Comparison of ENCODE assay signal across 8 cellular contexts in genomic region chr10:125822878-125823662, GRCh38. TPM values are rescaled to one million over a fixed set of nuclear protein-coding genes. Genes with fewer than 3 reads are reported as not detected.
DNase-seq lines count a peak whose midpoint lies in the region; ATAC-seq and TF ChIP-seq lines count a peak whose summit lies in the region.

TSS of gene BCCIP (plus strand) at chr10:125823546. CDS start at chr10:125823558, 12 bp downstream.
TSS of gene UROS (minus strand) at chr10:125823258. CDS start at chr10:125816499, 6,759 bp downstream.

- BruUV-seq in IMR-90 (replicated peaks; lab: Mats Ljungman, UMichigan): no TSS peak
- BruUV-seq in OCI-LY7 (replicated peaks; lab: Mats Ljungman, UMichigan): no TSS peak

- H3K23ac ChIP-seq in IMR-90 (ENCODE audit: low read depth, low read length): peak within 1 kb of the TSS; percentile 100

- peak within 1 kb of the TSS; percentile 99 for H2BK5ac ChIP-seq in IMR-90 (ENCODE audit: low read depth, low read length, poor library complexity, severe bottlenecking)

- H2AK5ac ChIP-seq in IMR-90 (ENCODE audit: low read depth, low read length): peak within 1 kb of the TSS; percentile 68; the same call in 1 of the 2 replicates

- peak within 1 kb of the TSS; percentile 86 for H3K9ac ChIP-seq in IMR-90 (ENCODE audit: low read depth, low read length)

- H4K8ac ChIP-seq in IMR-90 (ENCODE audit: low read depth in 2 of 2, low read length in 2 of 2): peak within 1 kb of the TSS; percentile 75 to 100

- peaks cover 6% of the 10 kb centered on the region for H3K36me3 ChIP-seq in IMR-90 (ENCODE audit: control insufficient read depth, insufficient read depth, low read length)
- peaks cover 34% of the 10 kb centered on the region for H3K36me3 ChIP-seq in OCI-LY7 (ENCODE audit: insufficient read depth, low read length)
- H3K36me3 ChIP-seq in mucosa of descending colon (ENCODE audit: low read depth): no peaks in the 10 kb centered on the region

- ATAC-seq in GM21529 (IDR thresholded peaks at IDR 0.05; ENCODE audit: unreplicated experiment): peak; percentile 77
- ATAC-seq in IMR-90 (ENCODE audit: low read depth): peak; percentile 96
- peak; percentile 96 for ATAC-seq in mucosa of descending colon

- H2AFZ ChIP-seq in IMR-90 (replicated peaks; ENCODE audit: low read length, poor library complexity) (peak within 1 kb of the TSS; percentile 99), OCI-LY7 (ENCODE audit: low read length) (peak within 1 kb of the TSS; percentile 59)

- H3K56ac ChIP-seq in IMR-90 (ENCODE audit: extremely low read depth, insufficient read depth, low read length): peak within 1 kb of the TSS; percentile 99

- DNase-seq in DMS 273 (lab: John Stamatoyannopoulos, UW; ENCODE audit: unreplicated experiment) (peak; percentile 94), IMR-90 (peak; percentile 87), OCI-LY7 (ENCODE audit: low spot score) (peak; percentile 96), activated T-cell treated with anti-CD3 and anti-CD28 coated beads for 1 hour (ENCODE audit: low read depth) (peak; percentile 93), epithelial cell of prostate (ENCODE audit: low read depth, low spot score) (peak; percentile 37), mucosa of descending colon (peak; percentile 91 to 94 (median 93))
- peak; percentile 83 to 86 for DNase-seq in stimulated activated CD8-positive, alpha-beta memory T cell treated with anti-CD3 and anti-CD28 coated beads, Interleukin-4, amount 100 ng/mL, for 1 hour (ENCODE audit: low read depth in 2 of 2, low spot score in 1 of 2)

- WGBS in IMR-90 (ENCODE audit: extremely low coverage in 2 of 2, insufficient read length in 1 of 2), 2 experiments: 1% methylated on average over 16 of the region's 74 CpGs; no CpG with 5 or more reads in 1 of the 2 experiments

- H3K27me3 ChIP-seq in IMR-90 (ENCODE audit: control insufficient read depth, insufficient read depth, low read length): no peaks in the 10 kb centered on the region

- in situ Hi-C loops in IMR-90 (cut with MboI; ENCODE audit: low sequenced_read_pairs): no loop called here

- no peaks in the 10 kb centered on the region for H3K9me1 ChIP-seq in IMR-90 (ENCODE audit: insufficient read depth, low read length)

- peaks cover 21 to 43% of the 10 kb centered on the region in 2 experiments for H3K79me1 ChIP-seq in IMR-90 (ENCODE audit: low read depth in 1 of 2, low read length in 2 of 2)

- H3K4me2 ChIP-seq in IMR-90 (ENCODE audit: low read depth, low read length): peak within 1 kb of the TSS; percentile 81
- H3K4me2 ChIP-seq in OCI-LY7 (ENCODE audit: low read length): peak within 1 kb of the TSS; percentile 87

- H4K20me1 ChIP-seq in IMR-90 (ENCODE audit: insufficient read depth, low read length): peaks cover 13% of the 10 kb centered on the region; the same call in 1 of the 2 replicates
- peaks cover 23% of the 10 kb centered on the region; the same call in 1 of the 2 replicates for H4K20me1 ChIP-seq in OCI-LY7 (ENCODE audit: insufficient read depth, low read length)

- H3K4me1 ChIP-seq in IMR-90 (ENCODE audit: control insufficient read depth, insufficient read depth, low read length) (peaks cover 6% of the 10 kb centered on the region; the same call in 1 of the 2 replicates), OCI-LY7 (ENCODE audit: insufficient read depth, low read length, poor library complexity, severe bottlenecking) (peaks cover 32% of the 10 kb centered on the region), mucosa of descending colon (ENCODE audit: low read depth) (peaks cover 16% of the 10 kb centered on the region)

- intact Hi-C loops in IMR-90 (cut with micrococcal nuclease) (no loop called here), OCI-LY7 (cut with micrococcal nuclease; ENCODE audit: unreplicated experiment) (loop anchor here (1.0 to 5.0 kb wide), 2 partner anchors 71 to 103 kb away; no protein-coding TSS in a partner anchor), mucosa of descending colon (cut with DNase I, micrococcal nuclease) (no loop called here)

- peak within 1 kb of the TSS; percentile 100 for H2BK120ac ChIP-seq in IMR-90 (ENCODE audit: low read depth, low read length)

- H2AK9ac ChIP-seq in IMR-90 (replicated peaks; ENCODE audit: low read depth, low read length, poor library complexity): peak within 1 kb of the TSS; percentile 94

- peak within 1 kb of the TSS; percentile 100 for H4K91ac ChIP-seq in IMR-90 (ENCODE audit: insufficient read depth, low read depth, low read length)

- peak within 1 kb of the TSS; percentile 96 for H3K18ac ChIP-seq in IMR-90 (ENCODE audit: low read depth, low read length)

- H2BK15ac ChIP-seq in IMR-90 (ENCODE audit: low read depth, low read length): peak within 1 kb of the TSS; percentile 97

- TF ChIP-seq RAD21 in IMR-90 (IDR thresholded peaks at IDR 0.05; ENCODE audit: low read length): no peak

- CTCF ChIA-PET in IMR-90 (lab: Yijun Ruan, JAX) (no interaction called here), OCI-LY7 (lab: Charles Lee; ENCODE audit: unreplicated experiment) (no interaction called here)

- H2BK20ac ChIP-seq in IMR-90 (ENCODE audit: low read depth, low read length): peak within 1 kb of the TSS; percentile 100

- H4K5ac ChIP-seq in IMR-90 (ENCODE audit: low read depth, low read length): peak within 1 kb of the TSS; percentile 93

- H3K14ac ChIP-seq in IMR-90 (replicated peaks; ENCODE audit: low read depth, low read length): peak within 1 kb of the TSS; percentile 100

- TF ChIP-seq CTCF in IMR-90 (conservative IDR thresholded peaks at IDR 0.05; ENCODE audit: low read depth, low read length) (no peak), OCI-LY7 (conservative IDR thresholded peaks at IDR 0.05; ENCODE audit: low read length) (no peak), mucosa of descending colon (IDR thresholded peaks at IDR 0.05) (no peak)

- H3K79me2 ChIP-seq in OCI-LY7 (ENCODE audit: insufficient read depth, low read depth, low read length): peaks cover 54% of the 10 kb centered on the region

- peak; percentile 53 for TF ChIP-seq POLR2A in IMR-90 (IDR thresholded peaks at IDR 0.05; ENCODE audit: low read depth, low read length)

- POLR2A ChIA-PET in IMR-90 (lab: Charles Lee; ENCODE audit: unreplicated experiment) (no interaction called here), OCI-LY7 (lab: Charles Lee) (interaction anchor here (0.5 to 1.7 kb wide), 9 partner anchors 9 to 1936 kb away, joined by 3 to 10 read pairs (median 5); partner anchors contain the start of gene EDRF1)

- H3K4me3 ChIP-seq in IMR-90 (ENCODE audit: insufficient read depth, low read depth, low read length) (peak within 1 kb of the TSS; percentile 77), OCI-LY7 (ENCODE audit: low read depth, low read length, poor library complexity, severe bottlenecking) (peak within 1 kb of the TSS; percentile 77), mucosa of descending colon (peak within 1 kb of the TSS; percentile 97)

- H3K4ac ChIP-seq in IMR-90 (ENCODE audit: low read depth, low read length): peak within 1 kb of the TSS; percentile 100

- peak within 1 kb of the TSS; percentile 86 for H3K27ac ChIP-seq in IMR-90 (ENCODE audit: insufficient read depth, low read length)
- H3K27ac ChIP-seq in OCI-LY7 (ENCODE audit: low read depth, low read length, poor library complexity, severe bottlenecking): peak within 1 kb of the TSS; percentile 53
- peak within 1 kb of the TSS; percentile 70 for H3K27ac ChIP-seq in epithelial cell of prostate

- no peaks in the 10 kb centered on the region for H3K9me2 ChIP-seq in OCI-LY7 (ENCODE audit: insufficient read depth, low read length)

- dilution Hi-C loops in IMR-90 (cut with HindIII; ENCODE audit: low sequenced_read_pairs, unreplicated experiment): no loop called here

- no peaks in the 10 kb centered on the region for H3K9me3 ChIP-seq in IMR-90 (ENCODE audit: control insufficient read depth, insufficient read depth, low read length)
- no peaks in the 10 kb centered on the region for H3K9me3 ChIP-seq in OCI-LY7 (ENCODE audit: low read length)
- H3K9me3 ChIP-seq in mucosa of descending colon: no peaks in the 10 kb centered on the region

TF ChIP-seq in IMR-90, 13 proteins besides CTCF, POLR2A, EP300 and RAD21:
- TF ChIP-seq MAZ (IDR thresholded peaks at IDR 0.05; ENCODE audit: borderline replicate concordance, low read depth, low read length): no peak; the same call in 1 of the 2 replicates
- TF ChIP-seq MXI1 (IDR thresholded peaks at IDR 0.05; ENCODE audit: borderline replicate concordance, low read depth, low read length): peak; percentile 66; the same call in 1 of the 2 replicates
- TF ChIP-seq CHD1 (IDR thresholded peaks at IDR 0.05; ENCODE audit: low read depth, low read length): peak; percentile 99; the same call in 1 of the 2 replicates
- TF ChIP-seq USF2 (IDR thresholded peaks at IDR 0.05; ENCODE audit: low read depth, low read length): no peak
- peak; percentile 99 for TF ChIP-seq BHLHE40 (IDR thresholded peaks at IDR 0.05; ENCODE audit: low read depth, low read length)
TF ChIP-seq in IMR-90: peak in this region for 3.

RNA-seq across cellular contexts. Expression of gene BCCIP, which starts in this region (rescaled TPM):
- 31.9 and 65.8 TPM in 2 replicates for total RNA-seq in IMR-90 (2012; rRNA removed)
- polyA plus RNA-seq in IMR-90 (2012; rRNA removed): 42.4 and 49.2 TPM in 2 replicates
- 5.4 and 9.3 TPM in 2 replicates for polyA plus RNA-seq in IMR-90 (2012; cell fraction: cytosol; rRNA removed)
- 3.4 and 15.5 TPM in 2 replicates for polyA plus RNA-seq in IMR-90 (2012; cell fraction: nucleus; rRNA removed; ENCODE audit: low replicate concordance)
- total RNA-seq in OCI-LY7 (2014; rRNA removed; shearing (Covaris generic)): 59.1 and 61.4 TPM in 2 replicates
- total RNA-seq in OCI-LY7 (2022): 81.1 and 96.2 TPM in 2 replicates
- 10 to 100 TPM; 30.7 to 48.2 (median 41.1) TPM for total RNA-seq in mucosa of descending colon

RNA-seq across cellular contexts. Expression of gene UROS, which starts in this region (rescaled TPM):
- total RNA-seq in IMR-90 (2012; rRNA removed): 56.5 and 63.6 TPM in 2 replicates
- polyA plus RNA-seq in IMR-90 (2012; rRNA removed): 48.7 and 50.4 TPM in 2 replicates
- polyA plus RNA-seq in IMR-90 (2012; cell fraction: cytosol; rRNA removed): 46.6 and 47.3 TPM in 2 replicates
- polyA plus RNA-seq in IMR-90 (2012; cell fraction: nucleus; rRNA removed; ENCODE audit: low replicate concordance): 48.8 and 50.3 TPM in 2 replicates
- total RNA-seq in OCI-LY7 (2014; rRNA removed; shearing (Covaris generic)): 37.3 and 39.7 TPM in 2 replicates
- total RNA-seq in OCI-LY7 (2022): 40.3 and 44.5 TPM in 2 replicates
- total RNA-seq in mucosa of descending colon: 10 to 100 TPM; 23.9 to 30.9 (median 27.5) TPM

Comparison
In these comparisons a context has a peak if more than half of its experiments do, and no peak if none do; other contexts are left out.
1. Peak in every context shown above with its lines: DNase-seq, ATAC-seq, H3K4me3 ChIP-seq and H3K27ac ChIP-seq.
2. DNase-seq: peak in every context shown above with its lines; median percentile 96 in OCI-LY7; 94 in DMS 273; 93 in activated T-cell treated with anti-CD3 and anti-CD28 coated beads for 1 hour; 93 in mucosa of descending colon; 87 in IMR-90; 84 in stimulated activated CD8-positive, alpha-beta memory T cell treated with anti-CD3 and anti-CD28 coated beads, Interleukin-4, amount 100 ng/mL, for 1 hour; 37 in epithelial cell of prostate.